In the genomic region with DNA sequence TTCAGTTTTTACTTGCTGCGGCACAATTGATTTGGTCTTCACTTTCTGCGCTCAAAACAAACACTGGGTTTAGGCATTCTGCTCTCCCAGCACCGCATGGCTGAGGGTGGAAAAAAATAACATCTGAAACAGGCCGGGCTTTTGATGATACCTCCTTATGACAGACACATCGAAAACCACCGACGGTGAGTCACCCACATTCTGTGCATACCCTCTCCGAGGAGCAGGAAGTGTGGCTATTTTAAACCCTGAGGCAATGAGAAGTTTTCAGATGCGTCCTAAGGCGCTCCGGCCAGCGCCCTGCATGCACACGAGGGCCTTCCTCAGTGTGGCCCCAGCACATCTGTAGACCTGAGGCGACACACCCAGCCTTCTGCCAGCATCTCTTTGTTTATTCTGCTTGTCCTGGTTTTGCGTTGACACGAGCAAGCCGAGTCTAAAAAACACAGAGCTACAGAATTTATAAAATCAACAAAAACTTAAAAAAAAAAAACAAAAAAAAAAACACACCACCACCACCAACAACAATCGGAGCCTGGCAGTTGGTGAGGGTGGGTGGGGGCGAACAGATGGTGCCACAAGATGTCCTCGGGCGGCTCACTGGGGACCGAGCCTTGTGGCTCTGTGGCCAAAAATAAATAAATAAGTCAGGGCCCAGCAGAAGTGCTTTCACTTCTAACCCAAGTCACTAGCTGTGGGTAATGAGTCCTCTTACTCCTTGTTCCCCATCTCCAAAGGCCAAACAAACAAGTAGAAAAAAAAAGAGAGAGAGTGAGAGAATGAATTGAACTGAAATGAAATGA, we compare ENCODE assay signal across 8 cellular contexts.
A peak's percentile ranks its signal among the peaks of the same experiment; 100 is the strongest.
DNase-seq lines count a peak whose midpoint lies in the region; ATAC-seq, FAIRE-seq and TF ChIP-seq lines count a peak whose summit lies in the region.

No MANE protein-coding gene starts in this region.

- no TSS peak for BruUV-seq in PC-9 (replicated peaks; lab: Mats Ljungman, UMichigan)

- peaks cover 52% of the 10 kb centered on the region for H3K4me1 Mint-ChIP-seq in type B pancreatic cell (ENCODE audit: unreplicated experiment)

- H3K9me2 ChIP-seq in PC-9 (ENCODE audit: insufficient read depth), result no peaks in the 10 kb centered on the region

- H3K9me3 ChIP-seq in PC-9 (ENCODE audit: insufficient read depth, low read depth) (no peaks in the 10 kb centered on the region), pancreas (no peaks in the 10 kb centered on the region)

- intact Hi-C loops in PC-9 (cut with micrococcal nuclease; ENCODE audit: unreplicated experiment), result loop anchor here (1.0 to 5.0 kb wide), 17 partner anchors 26 to 311 kb away; no protein-coding TSS in a partner anchor
- intact Hi-C loops in pancreas (cut with DNase I), result no loop called here

- H3K36me3 Mint-ChIP-seq in type B pancreatic cell, result no peaks in the 10 kb centered on the region

- CTCF ChIA-PET in PC-9 (lab: Charles Lee), result interaction anchor here (0.6 to 0.7 kb wide), 2 partner anchors 48 to 116 kb away, joined by 4 to 8 read pairs; no protein-coding TSS in a partner anchor

- H3K27ac Mint-ChIP-seq in type B pancreatic cell, result peak overlapping the region; percentile 80

- H3K9me3 Mint-ChIP-seq in type B pancreatic cell, result no peaks in the 10 kb centered on the region

- H3K36me3 ChIP-seq in PC-9 (ENCODE audit: low read depth) (no peaks in the 10 kb centered on the region), pancreas (no peaks in the 10 kb centered on the region)

- peak overlapping the region; percentile 15 for H3K4me3 Mint-ChIP-seq in type B pancreatic cell

- H3K79me2 ChIP-seq in PC-9 (ENCODE audit: low read depth), result no peaks in the 10 kb centered on the region

- no peaks in the 10 kb centered on the region for H3K27me3 Mint-ChIP-seq in type B pancreatic cell

- peaks cover 22% of the 10 kb centered on the region for H3K4me1 ChIP-seq in PC-9 (replicated peaks; ENCODE audit: insufficient read depth)
- H3K4me1 ChIP-seq in pancreas, result peaks cover 0 to under 1% (median 0%) of the 10 kb centered on the region in 3 donors

- DNase-seq in AG08396 (ENCODE audit: low spot score), result peak; percentile 90
- DNase-seq in PC-9, result peak; percentile 95 to 99
- DNase-seq in activated T-cell treated with anti-CD3 and anti-CD28 coated beads, Interleukin-2, amount 50 U/mL, for 48 hours, result peak; percentile 87 to 89
- DNase-seq in fibroblast of pulmonary artery (ENCODE audit: low read depth), result peak; percentile 98
- DNase-seq in pancreas, result peak in 2 of 6 donors; percentile 57 to 67
- DNase-seq in type B pancreatic cell (ENCODE audit: extremely low spot score, unreplicated experiment), result no peak

- H2AFZ ChIP-seq in PC-9, result no peak overlapping the region

- H3K4me2 ChIP-seq in PC-9, result peak overlapping the region; percentile 75

- ATAC-seq in GM19035 (IDR thresholded peaks at IDR 0.05; ENCODE audit: unreplicated experiment) (peak; percentile 92), HG03139 (IDR thresholded peaks at IDR 0.05; ENCODE audit: unreplicated experiment) (peak; percentile 88), pancreas (peak; percentile 36 to 89 (median 75))

- H3F3A ChIP-seq in PC-9 (ENCODE audit: insufficient read depth, low read depth), result peaks cover 23% of the 10 kb centered on the region

- FAIRE-seq in pancreas (lab: Jason Lieb, UNC), result no peak

- 78% methylated on average over 22 of the region's 22 CpGs for WGBS in pancreas, 2 donors

- H3K27me3 ChIP-seq in PC-9 (ENCODE audit: insufficient read depth, low read depth), result no peaks in the 10 kb centered on the region
- no peaks in the 10 kb centered on the region for H3K27me3 ChIP-seq in pancreas

- H3K27ac ChIP-seq in PC-9 (peak overlapping the region; percentile 95), pancreas (peak overlapping the region in 2 of 4 donors; percentile 62)

- H3K4me3 ChIP-seq in PC-9 (peak overlapping the region; percentile 35; the same call in 1 of the 2 replicates), fibroblast of pulmonary artery (replicated peaks; ENCODE audit: low read depth, low read length) (no peak overlapping the region), pancreas (no peak overlapping the region)

- TF ChIP-seq CTCF in PC-9 (conservative IDR thresholded peaks at IDR 0.05) (no peak), fibroblast of pulmonary artery (IDR thresholded peaks at IDR 0.05; ENCODE audit: low read length, missing control alignments) (no peak), pancreas (IDR thresholded peaks at IDR 0.05) (no peak), type B pancreatic cell (conservative IDR thresholded peaks at IDR 0.05) (no peak)

- no peaks in the 10 kb centered on the region for H4K20me1 ChIP-seq in PC-9 (ENCODE audit: insufficient read depth)

- POLR2A ChIA-PET in PC-9 (lab: Charles Lee; ENCODE audit: unreplicated experiment), result interaction anchor here (0.6 to 1.0 kb wide), 6 partner anchors 49 to 1405 kb away, joined by 3 to 26 read pairs (median 18); no protein-coding TSS in a partner anchor
